ENCODE assay signal across 1 cellular context in the genomic region with DNA sequence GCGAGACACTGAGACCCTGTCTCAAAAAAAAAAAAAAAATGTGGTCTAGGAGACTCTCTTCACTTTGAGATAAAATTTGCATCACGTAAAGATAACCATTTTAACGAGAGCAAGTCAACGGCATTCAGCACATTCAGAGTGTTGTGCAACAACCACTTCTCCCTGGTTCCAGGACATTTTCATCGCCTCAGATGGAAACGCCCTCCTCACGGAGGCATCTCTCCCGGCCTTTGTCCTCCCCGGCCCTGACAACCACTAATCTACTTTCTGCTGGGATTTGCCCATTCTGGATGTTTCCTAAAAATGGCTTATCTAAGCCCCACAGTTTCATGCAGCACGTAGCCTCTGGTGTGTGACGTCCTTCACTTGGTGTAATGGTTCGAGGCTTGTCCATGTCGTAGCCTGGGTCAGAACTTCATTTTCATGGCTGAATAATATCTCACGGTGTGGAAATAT.
A peak's percentile ranks its signal among the peaks of the same experiment; 100 is the strongest.
TF ChIP-seq lines count a peak whose summit lies in the region.

No MANE protein-coding gene starts in this region.

TF ChIP-seq in K562, 482 proteins besides CTCF, POLR2A, EP300 and RAD21 (continued from another document and continues in another):
- TF ChIP-seq, protein P1, sequence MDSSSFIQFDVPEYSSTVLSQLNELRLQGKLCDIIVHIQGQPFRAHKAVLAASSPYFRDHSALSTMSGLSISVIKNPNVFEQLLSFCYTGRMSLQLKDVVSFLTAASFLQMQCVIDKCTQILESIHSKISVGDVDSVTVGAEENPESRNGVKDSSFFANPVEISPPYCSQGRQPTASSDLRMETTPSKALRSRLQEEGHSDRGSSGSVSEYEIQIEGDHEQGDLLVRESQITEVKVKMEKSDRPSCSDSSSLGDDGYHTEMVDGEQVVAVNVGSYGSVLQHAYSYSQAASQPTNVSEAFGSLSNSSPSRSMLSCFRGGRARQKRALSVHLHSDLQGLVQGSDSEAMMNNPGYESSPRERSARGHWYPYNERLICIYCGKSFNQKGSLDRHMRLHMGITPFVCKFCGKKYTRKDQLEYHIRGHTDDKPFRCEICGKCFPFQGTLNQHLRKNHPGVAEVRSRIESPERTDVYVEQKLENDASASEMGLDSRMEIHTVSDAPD (CRISPR knock-in tag; IDR thresholded peaks at IDR 0.05) = no peak
- no peak for TF ChIP-seq ZNF12 (CRISPR knock-in tag; IDR thresholded peaks at IDR 0.05)
- TF ChIP-seq, protein P2, sequence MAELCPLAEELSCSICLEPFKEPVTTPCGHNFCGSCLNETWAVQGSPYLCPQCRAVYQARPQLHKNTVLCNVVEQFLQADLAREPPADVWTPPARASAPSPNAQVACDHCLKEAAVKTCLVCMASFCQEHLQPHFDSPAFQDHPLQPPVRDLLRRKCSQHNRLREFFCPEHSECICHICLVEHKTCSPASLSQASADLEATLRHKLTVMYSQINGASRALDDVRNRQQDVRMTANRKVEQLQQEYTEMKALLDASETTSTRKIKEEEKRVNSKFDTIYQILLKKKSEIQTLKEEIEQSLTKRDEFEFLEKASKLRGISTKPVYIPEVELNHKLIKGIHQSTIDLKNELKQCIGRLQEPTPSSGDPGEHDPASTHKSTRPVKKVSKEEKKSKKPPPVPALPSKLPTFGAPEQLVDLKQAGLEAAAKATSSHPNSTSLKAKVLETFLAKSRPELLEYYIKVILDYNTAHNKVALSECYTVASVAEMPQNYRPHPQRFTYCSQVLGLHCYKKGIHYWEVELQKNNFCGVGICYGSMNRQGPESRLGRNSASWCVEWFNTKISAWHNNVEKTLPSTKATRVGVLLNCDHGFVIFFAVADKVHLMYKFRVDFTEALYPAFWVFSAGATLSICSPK (IDR thresholded peaks at IDR 0.05; ENCODE audit: borderline replicate concordance) = no peak
- TF ChIP-seq BDP1 (IDR thresholded peaks at IDR 0.05; ENCODE audit: insufficient read depth, insufficient read length) = no peak
- TF ChIP-seq CAMTA2 (CRISPR knock-in tag; conservative IDR thresholded peaks at IDR 0.05) = no peak
- TF ChIP-seq, protein P3, sequence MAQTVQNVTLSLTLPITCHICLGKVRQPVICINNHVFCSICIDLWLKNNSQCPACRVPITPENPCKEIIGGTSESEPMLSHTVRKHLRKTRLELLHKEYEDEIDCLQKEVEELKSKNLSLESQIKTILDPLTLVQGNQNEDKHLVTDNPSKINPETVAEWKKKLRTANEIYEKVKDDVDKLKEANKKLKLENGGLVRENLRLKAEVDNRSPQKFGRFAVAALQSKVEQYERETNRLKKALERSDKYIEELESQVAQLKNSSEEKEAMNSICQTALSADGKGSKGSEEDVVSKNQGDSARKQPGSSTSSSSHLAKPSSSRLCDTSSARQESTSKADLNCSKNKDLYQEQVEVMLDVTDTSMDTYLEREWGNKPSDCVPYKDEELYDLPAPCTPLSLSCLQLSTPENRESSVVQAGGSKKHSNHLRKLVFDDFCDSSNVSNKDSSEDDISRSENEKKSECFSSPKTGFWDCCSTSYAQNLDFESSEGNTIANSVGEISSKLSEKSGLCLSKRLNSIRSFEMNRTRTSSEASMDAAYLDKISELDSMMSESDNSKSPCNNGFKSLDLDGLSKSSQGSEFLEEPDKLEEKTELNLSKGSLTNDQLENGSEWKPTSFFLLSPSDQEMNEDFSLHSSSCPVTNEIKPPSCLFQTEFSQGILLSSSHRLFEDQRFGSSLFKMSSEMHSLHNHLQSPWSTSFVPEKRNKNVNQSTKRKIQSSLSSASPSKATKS (CRISPR knock-in tag; IDR thresholded peaks at IDR 0.05) = no peak
- TF ChIP-seq CC2D1A (IDR thresholded peaks at IDR 0.05) = peak; percentile 42; the same call in 1 of the 2 replicates
- TF ChIP-seq GATA2 (CRISPR knock-in tag; IDR thresholded peaks at IDR 0.05) = no peak
- TF ChIP-seq SRSF7 (optimal IDR thresholded peaks at IDR 0.05; ENCODE audit: low read depth, low read length) = no peak
- no peak for TF ChIP-seq HNRNPH1 (optimal IDR thresholded peaks at IDR 0.05; ENCODE audit: low read depth, low read length)
- no peak for TF ChIP-seq WHSC1 (IDR thresholded peaks at IDR 0.05; ENCODE audit: low read length)
- TF ChIP-seq, protein P4, sequence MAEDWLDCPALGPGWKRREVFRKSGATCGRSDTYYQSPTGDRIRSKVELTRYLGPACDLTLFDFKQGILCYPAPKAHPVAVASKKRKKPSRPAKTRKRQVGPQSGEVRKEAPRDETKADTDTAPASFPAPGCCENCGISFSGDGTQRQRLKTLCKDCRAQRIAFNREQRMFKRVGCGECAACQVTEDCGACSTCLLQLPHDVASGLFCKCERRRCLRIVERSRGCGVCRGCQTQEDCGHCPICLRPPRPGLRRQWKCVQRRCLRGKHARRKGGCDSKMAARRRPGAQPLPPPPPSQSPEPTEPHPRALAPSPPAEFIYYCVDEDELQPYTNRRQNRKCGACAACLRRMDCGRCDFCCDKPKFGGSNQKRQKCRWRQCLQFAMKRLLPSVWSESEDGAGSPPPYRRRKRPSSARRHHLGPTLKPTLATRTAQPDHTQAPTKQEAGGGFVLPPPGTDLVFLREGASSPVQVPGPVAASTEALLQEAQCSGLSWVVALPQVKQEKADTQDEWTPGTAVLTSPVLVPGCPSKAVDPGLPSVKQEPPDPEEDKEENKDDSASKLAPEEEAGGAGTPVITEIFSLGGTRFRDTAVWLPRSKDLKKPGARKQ (CRISPR knock-in tag; IDR thresholded peaks at IDR 0.05) = no peak
- TF ChIP-seq, protein P5, sequence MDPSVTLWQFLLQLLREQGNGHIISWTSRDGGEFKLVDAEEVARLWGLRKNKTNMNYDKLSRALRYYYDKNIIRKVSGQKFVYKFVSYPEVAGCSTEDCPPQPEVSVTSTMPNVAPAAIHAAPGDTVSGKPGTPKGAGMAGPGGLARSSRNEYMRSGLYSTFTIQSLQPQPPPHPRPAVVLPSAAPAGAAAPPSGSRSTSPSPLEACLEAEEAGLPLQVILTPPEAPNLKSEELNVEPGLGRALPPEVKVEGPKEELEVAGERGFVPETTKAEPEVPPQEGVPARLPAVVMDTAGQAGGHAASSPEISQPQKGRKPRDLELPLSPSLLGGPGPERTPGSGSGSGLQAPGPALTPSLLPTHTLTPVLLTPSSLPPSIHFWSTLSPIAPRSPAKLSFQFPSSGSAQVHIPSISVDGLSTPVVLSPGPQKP (CRISPR knock-in tag; IDR thresholded peaks at IDR 0.05) = no peak
- TF ChIP-seq GATAD2B (IDR thresholded peaks at IDR 0.05; ENCODE audit: borderline replicate concordance) = no peak
- no peak for TF ChIP-seq ZNF232 (CRISPR knock-in tag; IDR thresholded peaks at IDR 0.05)
- TF ChIP-seq ZNF184 (CRISPR knock-in tag; IDR thresholded peaks at IDR 0.05) = no peak
- TF ChIP-seq, protein P6, sequence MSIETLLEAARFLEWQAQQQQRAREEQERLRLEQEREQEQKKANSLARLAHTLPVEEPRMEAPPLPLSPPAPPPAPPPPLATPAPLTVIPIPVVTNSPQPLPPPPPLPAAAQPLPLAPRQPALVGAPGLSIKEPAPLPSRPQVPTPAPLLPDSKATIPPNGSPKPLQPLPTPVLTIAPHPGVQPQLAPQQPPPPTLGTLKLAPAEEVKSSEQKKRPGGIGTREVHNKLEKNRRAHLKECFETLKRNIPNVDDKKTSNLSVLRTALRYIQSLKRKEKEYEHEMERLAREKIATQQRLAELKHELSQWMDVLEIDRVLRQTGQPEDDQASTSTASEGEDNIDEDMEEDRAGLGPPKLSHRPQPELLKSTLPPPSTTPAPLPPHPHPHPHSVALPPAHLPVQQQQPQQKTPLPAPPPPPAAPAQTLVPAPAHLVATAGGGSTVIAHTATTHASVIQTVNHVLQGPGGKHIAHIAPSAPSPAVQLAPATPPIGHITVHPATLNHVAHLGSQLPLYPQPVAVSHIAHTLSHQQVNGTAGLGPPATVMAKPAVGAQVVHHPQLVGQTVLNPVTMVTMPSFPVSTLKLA (conservative IDR thresholded peaks at IDR 0.05) = no peak
- TF ChIP-seq RFX1 (IDR thresholded peaks at IDR 0.05) = no peak; the same call in 1 of the 2 replicates
- no peak for TF ChIP-seq GABPA (tag; conservative IDR thresholded peaks at IDR 0.05; ENCODE audit: low read depth)
- no peak for TF ChIP-seq ZSCAN32 (CRISPR knock-in tag; IDR thresholded peaks at IDR 0.05)
- TF ChIP-seq GTF2E2 (tag; IDR thresholded peaks at IDR 0.05) = no peak
- TF ChIP-seq, protein P7, sequence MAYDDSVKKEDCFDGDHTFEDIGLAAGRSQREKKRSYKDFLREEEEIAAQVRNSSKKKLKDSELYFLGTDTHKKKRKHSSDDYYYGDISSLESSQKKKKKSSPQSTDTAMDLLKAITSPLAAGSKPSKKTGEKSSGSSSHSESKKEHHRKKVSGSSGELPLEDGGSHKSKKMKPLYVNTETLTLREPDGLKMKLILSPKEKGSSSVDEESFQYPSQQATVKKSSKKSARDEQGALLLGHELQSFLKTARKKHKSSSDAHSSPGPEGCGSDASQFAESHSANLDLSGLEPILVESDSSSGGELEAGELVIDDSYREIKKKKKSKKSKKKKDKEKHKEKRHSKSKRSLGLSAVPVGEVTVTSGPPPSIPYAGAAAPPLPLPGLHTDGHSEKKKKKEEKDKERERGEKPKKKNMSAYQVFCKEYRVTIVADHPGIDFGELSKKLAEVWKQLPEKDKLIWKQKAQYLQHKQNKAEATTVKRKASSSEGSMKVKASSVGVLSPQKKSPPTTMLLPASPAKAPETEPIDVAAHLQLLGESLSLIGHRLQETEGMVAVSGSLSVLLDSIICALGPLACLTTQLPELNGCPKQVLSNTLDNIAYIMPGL (CRISPR knock-in tag; IDR thresholded peaks at IDR 0.05) = no peak
- TF ChIP-seq RBM25 (IDR thresholded peaks at IDR 0.05; ENCODE audit: low read depth, low read length, severe bottlenecking) = peak; percentile 87
- no peak for TF ChIP-seq ZFP1 (CRISPR knock-in tag; IDR thresholded peaks at IDR 0.05)
- peak; percentile 36; the same call in 1 of the 2 replicates for TF ChIP-seq LEF1 (IDR thresholded peaks at IDR 0.05)
- TF ChIP-seq, protein P8, sequence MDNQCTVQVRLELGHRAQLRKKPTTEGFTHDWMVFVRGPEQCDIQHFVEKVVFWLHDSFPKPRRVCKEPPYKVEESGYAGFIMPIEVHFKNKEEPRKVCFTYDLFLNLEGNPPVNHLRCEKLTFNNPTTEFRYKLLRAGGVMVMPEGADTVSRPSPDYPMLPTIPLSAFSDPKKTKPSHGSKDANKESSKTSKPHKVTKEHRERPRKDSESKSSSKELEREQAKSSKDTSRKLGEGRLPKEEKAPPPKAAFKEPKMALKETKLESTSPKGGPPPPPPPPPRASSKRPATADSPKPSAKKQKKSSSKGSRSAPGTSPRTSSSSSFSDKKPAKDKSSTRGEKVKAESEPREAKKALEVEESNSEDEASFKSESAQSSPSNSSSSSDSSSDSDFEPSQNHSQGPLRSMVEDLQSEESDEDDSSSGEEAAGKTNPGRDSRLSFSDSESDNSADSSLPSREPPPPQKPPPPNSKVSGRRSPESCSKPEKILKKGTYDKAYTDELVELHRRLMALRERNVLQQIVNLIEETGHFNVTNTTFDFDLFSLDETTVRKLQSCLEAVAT (IDR thresholded peaks at IDR 0.05) = 0 out of 4 replicates have a peak, but pooled peaks of 1 of the 2 experiments have one; percentile 17
- no peak for TF ChIP-seq KAT8 (IDR thresholded peaks at IDR 0.05; ENCODE audit: low read depth)
- TF ChIP-seq NR2C2 (CRISPR knock-in tag; IDR thresholded peaks at IDR 0.05) = no peak
- TF ChIP-seq NR2C2 (tag; IDR thresholded peaks at IDR 0.05) = no peak
- no peak for TF ChIP-seq FOXA3 (CRISPR knock-in tag; conservative IDR thresholded peaks at IDR 0.05 in 1 of 2, IDR thresholded peaks at IDR 0.05 in 1 of 2)
- TF ChIP-seq ZNF589 (CRISPR knock-in tag; IDR thresholded peaks at IDR 0.05; ENCODE audit: low read depth) = no peak
- TF ChIP-seq EP400 (IDR thresholded peaks at IDR 0.05) = peak; percentile 53
- TF ChIP-seq GABPB1 (CRISPR knock-in tag; IDR thresholded peaks at IDR 0.05) = no peak
- TF ChIP-seq HDAC6 (IDR thresholded peaks at IDR 0.05; ENCODE audit: low read depth, low read length) = no peak
- TF ChIP-seq HMGN3 (IDR thresholded peaks at IDR 0.05; ENCODE audit: borderline replicate concordance, extremely low read depth, insufficient read length, low read depth, low read length) = no peak
- TF ChIP-seq, protein P9, sequence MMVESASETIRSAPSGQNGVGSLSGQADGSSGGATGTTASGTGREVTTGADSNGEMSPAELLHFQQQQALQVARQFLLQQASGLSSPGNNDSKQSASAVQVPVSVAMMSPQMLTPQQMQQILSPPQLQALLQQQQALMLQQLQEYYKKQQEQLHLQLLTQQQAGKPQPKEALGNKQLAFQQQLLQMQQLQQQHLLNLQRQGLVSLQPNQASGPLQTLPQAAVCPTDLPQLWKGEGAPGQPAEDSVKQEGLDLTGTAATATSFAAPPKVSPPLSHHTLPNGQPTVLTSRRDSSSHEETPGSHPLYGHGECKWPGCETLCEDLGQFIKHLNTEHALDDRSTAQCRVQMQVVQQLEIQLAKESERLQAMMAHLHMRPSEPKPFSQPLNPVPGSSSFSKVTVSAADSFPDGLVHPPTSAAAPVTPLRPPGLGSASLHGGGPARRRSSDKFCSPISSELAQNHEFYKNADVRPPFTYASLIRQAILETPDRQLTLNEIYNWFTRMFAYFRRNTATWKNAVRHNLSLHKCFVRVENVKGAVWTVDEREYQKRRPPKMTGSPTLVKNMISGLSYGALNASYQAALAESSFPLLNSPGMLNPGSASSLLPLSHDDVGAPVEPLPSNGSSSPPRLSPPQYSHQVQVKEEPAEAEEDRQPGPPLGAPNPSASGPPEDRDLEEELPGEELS (CRISPR knock-in tag; IDR thresholded peaks at IDR 0.05; ENCODE audit: borderline replicate concordance) = no peak
- no peak for TF ChIP-seq RBM15 (IDR thresholded peaks at IDR 0.05; ENCODE audit: insufficient read depth, low read length)
- TF ChIP-seq, protein P10, sequence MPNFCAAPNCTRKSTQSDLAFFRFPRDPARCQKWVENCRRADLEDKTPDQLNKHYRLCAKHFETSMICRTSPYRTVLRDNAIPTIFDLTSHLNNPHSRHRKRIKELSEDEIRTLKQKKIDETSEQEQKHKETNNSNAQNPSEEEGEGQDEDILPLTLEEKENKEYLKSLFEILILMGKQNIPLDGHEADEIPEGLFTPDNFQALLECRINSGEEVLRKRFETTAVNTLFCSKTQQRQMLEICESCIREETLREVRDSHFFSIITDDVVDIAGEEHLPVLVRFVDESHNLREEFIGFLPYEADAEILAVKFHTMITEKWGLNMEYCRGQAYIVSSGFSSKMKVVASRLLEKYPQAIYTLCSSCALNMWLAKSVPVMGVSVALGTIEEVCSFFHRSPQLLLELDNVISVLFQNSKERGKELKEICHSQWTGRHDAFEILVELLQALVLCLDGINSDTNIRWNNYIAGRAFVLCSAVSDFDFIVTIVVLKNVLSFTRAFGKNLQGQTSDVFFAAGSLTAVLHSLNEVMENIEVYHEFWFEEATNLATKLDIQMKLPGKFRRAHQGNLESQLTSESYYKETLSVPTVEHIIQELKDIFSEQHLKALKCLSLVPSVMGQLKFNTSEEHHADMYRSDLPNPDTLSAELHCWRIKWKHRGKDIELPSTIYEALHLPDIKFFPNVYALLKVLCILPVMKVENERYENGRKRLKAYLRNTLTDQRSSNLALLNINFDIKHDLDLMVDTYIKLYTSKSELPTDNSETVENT (CRISPR knock-in tag; IDR thresholded peaks at IDR 0.05) = no peak
- no peak for TF ChIP-seq FOXK1 (CRISPR knock-in tag; IDR thresholded peaks at IDR 0.05; ENCODE audit: borderline replicate concordance)
- no peak for TF ChIP-seq HNRNPLL (IDR thresholded peaks at IDR 0.05; ENCODE audit: low read depth, low read length, poor library complexity, severe bottlenecking)
- no peak for TF ChIP-seq PRPF4 (IDR thresholded peaks at IDR 0.05; ENCODE audit: insufficient read depth, low read depth, low read length, poor library complexity, severe bottlenecking)
